ENCODE assay signal across 1 cellular context in the genomic region with DNA sequence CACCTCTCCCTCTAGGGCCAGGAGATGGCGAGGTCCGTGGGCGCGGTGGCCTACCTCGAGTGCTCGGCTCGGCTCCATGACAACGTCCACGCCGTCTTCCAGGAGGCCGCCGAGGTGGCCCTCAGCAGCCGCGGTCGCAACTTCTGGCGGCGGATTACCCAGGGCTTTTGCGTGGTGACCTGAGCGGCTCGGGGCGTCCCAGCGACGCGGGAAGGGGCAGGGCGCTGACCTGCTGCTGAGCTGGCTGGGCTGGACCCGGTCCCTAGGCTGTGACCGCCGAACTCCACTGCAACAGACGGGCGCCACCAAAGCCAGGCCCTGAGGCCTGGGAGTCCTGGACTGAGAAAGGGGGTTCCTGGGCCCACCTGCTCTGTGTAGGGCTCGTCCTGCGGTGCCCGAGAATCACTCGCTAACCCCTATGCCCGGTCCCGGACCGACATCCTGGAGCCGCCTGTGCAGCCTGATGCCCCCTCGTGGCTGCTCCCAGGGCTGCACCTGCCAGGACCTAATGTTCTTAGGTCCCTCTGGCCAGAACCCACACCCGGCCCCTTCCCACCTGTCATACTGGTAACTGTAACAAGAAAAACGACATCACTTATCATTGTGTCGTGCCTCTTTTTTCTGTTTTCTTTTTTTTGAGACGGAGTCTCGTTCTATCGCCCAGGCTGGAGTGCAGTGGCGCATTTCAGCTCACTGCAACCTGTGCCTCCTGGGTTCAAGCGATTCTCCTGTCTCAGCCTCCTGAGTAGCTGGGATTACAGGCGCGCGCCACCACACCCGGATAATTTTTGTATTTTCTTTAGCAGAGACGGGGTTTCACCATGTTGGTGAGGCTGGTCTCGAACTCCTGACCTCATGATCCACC.
TF ChIP-seq lines count a peak whose summit lies in the region.

No MANE protein-coding gene starts in this region.

TF ChIP-seq in IMR-90, 13 proteins besides CTCF, POLR2A, EP300 and RAD21:
- TF ChIP-seq NFE2L2 (IDR thresholded peaks at IDR 0.05; ENCODE audit: low read depth, low read length) (no peak), MAZ (IDR thresholded peaks at IDR 0.05; ENCODE audit: borderline replicate concordance, low read depth, low read length) (0 out of 2 replicates have a peak, but pooled peaks have one; percentile 41), SMC3 (IDR thresholded peaks at IDR 0.05; ENCODE audit: low read depth, low read length) (peak; percentile 87)
